ENCODE assay signal across 8 cellular contexts in genomic region chr20:57351042-57351783, GRCh38. TPM values are rescaled to one million over a fixed set of nuclear protein-coding genes. Genes with fewer than 3 reads are reported as not detected.
DNase-seq lines count a peak whose midpoint lies in the region; ATAC-seq, FAIRE-seq and TF ChIP-seq lines count a peak whose summit lies in the region.

Gene RAE1 (plus strand): TSS chr20:57351255. CDS start chr20:57354039, 2,784 bp downstream.

- FAIRE-seq in astrocyte (lab: Jason Lieb, UNC), result no peak

- H3K9me3 ChIP-seq in astrocyte (ENCODE audit: insufficient read depth, low read depth, low read length), result no peaks in the 10 kb centered on the region
- no peaks in the 10 kb centered on the region for H3K9me3 ChIP-seq in hepatocyte (ENCODE audit: low read depth)
- no peaks in the 10 kb centered on the region for H3K9me3 ChIP-seq in aorta (ENCODE audit: control insufficient read depth, low read length)

- H3K27me3 ChIP-seq in astrocyte (ENCODE audit: insufficient read depth, low read length), result no peaks in the 10 kb centered on the region
- H3K27me3 ChIP-seq in hepatocyte, result no peaks in the 10 kb centered on the region
- H3K27me3 ChIP-seq in aorta (ENCODE audit: control insufficient read depth in 1 of 2, insufficient read depth in 2 of 2, low read length in 1 of 2), result no peaks in the 10 kb centered on the region

- TF ChIP-seq CTCF in astrocyte (IDR thresholded peaks at IDR 0.05; ENCODE audit: insufficient read depth, low read depth, low read length) (no peak), hepatocyte (IDR thresholded peaks at IDR 0.05; ENCODE audit: poor library complexity) (no peak)

- H4K20me1 ChIP-seq in astrocyte (ENCODE audit: insufficient read depth, low read length), result peaks cover 31% of the 10 kb centered on the region
- peaks cover 7% of the 10 kb centered on the region for H4K20me1 ChIP-seq in hepatocyte (ENCODE audit: insufficient read depth, poor library complexity, severe bottlenecking)

- intact Hi-C loops in aorta (cut with DNase I), result loop anchor here in 1 of 2 donors (5.0 kb wide), 1 partner anchor 884 kb away; the partner anchor contains the start of gene RTF2

- ATAC-seq in HG02970 (IDR thresholded peaks at IDR 0.05; ENCODE audit: low FRiP score, unreplicated experiment) (peak; percentile 72), aorta (ENCODE audit: low FRiP score) (peak; percentile 93)

- TF ChIP-seq POLR2A in GM15510 (IDR thresholded peaks at IDR 0.05; ENCODE audit: borderline replicate concordance, extremely low read depth, insufficient read length), result peak; percentile 78

- H3K4me1 ChIP-seq in astrocyte (ENCODE audit: insufficient read depth, low read length) (peaks cover 8% of the 10 kb centered on the region), hepatocyte (ENCODE audit: insufficient read depth) (no peaks in the 10 kb centered on the region), aorta (ENCODE audit: control insufficient read depth in 1 of 2, insufficient read depth in 2 of 2, low read length in 2 of 2) (no peaks in the 10 kb centered on the region)

- H3K9me3 Mint-ChIP-seq in astrocyte (ENCODE audit: unreplicated experiment), result no peaks in the 10 kb centered on the region

- H3K4me3 Mint-ChIP-seq in astrocyte (ENCODE audit: unreplicated experiment), result peak within 1 kb of the TSS; percentile 92

- peak within 1 kb of the TSS; percentile 88 for H3K4me2 ChIP-seq in astrocyte (ENCODE audit: low read length)
- peak within 1 kb of the TSS; percentile 96 for H3K4me2 ChIP-seq in hepatocyte

- DNase-seq in NCI-H2029 treated with DMSO at 0.1 percent for 48 hours (lab: John Stamatoyannopoulos, UW), result peak; percentile 69
- peak; percentile 84 for DNase-seq in T-helper 22 cell (ENCODE audit: low read depth)
- DNase-seq in astrocyte (ENCODE audit: low read depth), result peak; percentile 88
- peak; percentile 97 for DNase-seq in hepatocyte (ENCODE audit: low spot score)
- peak; percentile 91 for DNase-seq in renal cortical epithelial cell (ENCODE audit: low read depth)
- peak; percentile 94 to 97 for DNase-seq in aorta

- H2AFZ ChIP-seq in astrocyte (ENCODE audit: low read depth, low read length) (peak within 1 kb of the TSS; percentile 91), hepatocyte (peak within 1 kb of the TSS; percentile 58)

- H3K36me3 Mint-ChIP-seq in astrocyte (ENCODE audit: low read depth, unreplicated experiment), result no peaks in the 10 kb centered on the region

- WGBS in hepatocyte (ENCODE audit: low lambda C conversion rate, missing lambda C conversion rate), result under 1% methylated on average over 61 of the region's 64 CpGs
- 0% methylated on average over 64 of the region's 64 CpGs for whole genome bisulfite sequencing in aorta, 2 donors

- H3K27ac ChIP-seq in astrocyte (ENCODE audit: low read depth, low read length), result peak within 1 kb of the TSS; percentile 94
- H3K27ac ChIP-seq in hepatocyte, result peak within 1 kb of the TSS; percentile 81
- H3K27ac ChIP-seq in aorta (ENCODE audit: low read depth in 1 of 2, low read length in 2 of 2), result peak within 1 kb of the TSS in 1 of 2 donors; percentile 49

- H3K79me2 ChIP-seq in astrocyte (ENCODE audit: insufficient read depth, low read length), result peaks cover 46% of the 10 kb centered on the region
- peaks cover 49% of the 10 kb centered on the region for H3K79me2 ChIP-seq in hepatocyte

- H3K36me3 ChIP-seq in astrocyte (ENCODE audit: insufficient read depth, low read length) (peaks cover 21% of the 10 kb centered on the region), hepatocyte (replicated peaks; ENCODE audit: insufficient read depth, low read depth) (no peaks in the 10 kb centered on the region), aorta (ENCODE audit: control insufficient read depth in 1 of 2, insufficient read depth in 2 of 2, low read length in 1 of 2) (peaks cover 0 to 3% of the 10 kb centered on the region in 2 donors)

- H3K27ac Mint-ChIP-seq in astrocyte (ENCODE audit: unreplicated experiment), result peak within 1 kb of the TSS; percentile 83

- H3K9me2 ChIP-seq in hepatocyte (replicated peaks; ENCODE audit: insufficient read depth), result no peaks in the 10 kb centered on the region

- H3K4me3 ChIP-seq in astrocyte (ENCODE audit: insufficient read depth, low read depth, low read length) (peak within 1 kb of the TSS; percentile 89), hepatocyte (peak within 1 kb of the TSS; percentile 43), aorta (ENCODE audit: low read length in 2 of 2) (peak within 1 kb of the TSS; percentile 31 to 59)

- H3K27me3 Mint-ChIP-seq in astrocyte (ENCODE audit: low read depth, unreplicated experiment), result no peaks in the 10 kb centered on the region

- peak within 1 kb of the TSS; percentile 98 for H3K9ac ChIP-seq in astrocyte (ENCODE audit: low read length)

- peaks cover 10% of the 10 kb centered on the region for H3K4me1 Mint-ChIP-seq in astrocyte (ENCODE audit: low read depth, unreplicated experiment)

RNA-seq across cellular contexts. Expression of gene RAE1, which starts in this region (rescaled TPM):
- 29.2 and 31.1 TPM in 2 replicates for total RNA-seq in astrocyte
- total RNA-seq in hepatocyte, result 26.9 and 35.8 TPM in 2 replicates
- polyA plus RNA-seq in hepatocyte, result 36.3 and 43.3 TPM in 2 replicates
- 22.4 and 61.1 TPM in 2 replicates for total RNA-seq in renal cortical epithelial cell
- total RNA-seq in aorta, result 10 to 100 TPM; 11.6 to 19.4 TPM
- 1 to 10 TPM; 3.6 to 9.9 TPM for polyA plus RNA-seq in aorta
